Comparison of ENCODE assay signal across 9 cellular contexts in genomic region chr13:76016799-76017198, GRCh38.
DNase-seq lines count a peak whose midpoint lies in the region; TF ChIP-seq lines count a peak whose summit lies in the region.
"Had no signal": no experiment of that assay in that cellular context is flagged by ENCODE, and none has a peak within 500 bp of the region (broad histone marks: within the 10 kb centered on the region; RNA-seq: fewer than 3 reads in every experiment).

No MANE protein-coding gene starts in this region.

- no peaks in the 10 kb centered on the region for H3K27me3 Mint-ChIP-seq in H9 (ENCODE audit: low read depth)
- H3K27me3 Mint-ChIP-seq: IgD-negative memory B cell had no signal

- no peak overlapping the region for H3K9ac ChIP-seq in H9 (ENCODE audit: extremely low read depth, insufficient read length, low read length)
- no peak overlapping the region for H3K9ac ChIP-seq in liver (ENCODE audit: low read depth in 1 of 2, low read length in 2 of 2)

- no peak overlapping the region for H4K5ac ChIP-seq in H9 (ENCODE audit: insufficient read length, low read depth, low read length)

- H2AK5ac ChIP-seq in H9 (ENCODE audit: insufficient read length, low read length), result no peak overlapping the region

- H4K91ac ChIP-seq in H9 (ENCODE audit: insufficient read length, low read depth, low read length), result no peak overlapping the region

- H3K23me2 ChIP-seq in H9 (ENCODE audit: insufficient read length, low read depth, low read length, poor library complexity, severe bottlenecking), result no peaks in the 10 kb centered on the region

- H3K4me1 Mint-ChIP-seq in H9, result peaks cover 5 to 6% of the 10 kb centered on the region in 2 experiments
- H3K4me1 Mint-ChIP-seq: IgD-negative memory B cell had no signal

- H4K8ac ChIP-seq in H9 (replicated peaks; ENCODE audit: insufficient read length, low read depth, low read length), result no peak overlapping the region

- H3K27me3 ChIP-seq in H9 (ENCODE audit: insufficient read depth, low read length), result no peaks in the 10 kb centered on the region
- no peaks in the 10 kb centered on the region for H3K27me3 ChIP-seq in adrenal gland
- peaks cover 0 to 3% (median 0%) of the 10 kb centered on the region in 4 donors for H3K27me3 ChIP-seq in liver (ENCODE audit: control insufficient read depth in 4 of 4, insufficient read depth in 4 of 4, low read length in 3 of 4)

- H3K27ac ChIP-seq in H9 (ENCODE audit: insufficient read length, low read depth, low read length) (no peak overlapping the region), adrenal gland (no peak overlapping the region), liver (ENCODE audit: low read depth in 1 of 2, low read length in 2 of 2) (no peak overlapping the region)

- H3K18ac ChIP-seq in H9 (ENCODE audit: insufficient read length, low read depth, low read length), result no peak overlapping the region

- no peaks in the 10 kb centered on the region for H3K79me2 ChIP-seq in H9 (ENCODE audit: insufficient read depth, low read length)

- no peak overlapping the region for H3K4me2 ChIP-seq in H9 (ENCODE audit: insufficient read depth, insufficient read length, low read length)

- no peak overlapping the region for H3K23ac ChIP-seq in H9 (ENCODE audit: insufficient read length, low read depth, low read length)

- CTCF ChIA-PET in AG04449 (lab: Yijun Ruan, JAX), result interaction anchor here (0.9 to 2.5 kb wide), 4 partner anchors 12 to 147 kb away, joined by 4 to 11 read pairs (median 7); no protein-coding TSS in a partner anchor

- no peaks in the 10 kb centered on the region for H3K36me3 ChIP-seq in adrenal gland (replicated peaks in 1 of 2)
- H3K36me3 ChIP-seq in liver (ENCODE audit: control insufficient read depth in 4 of 4, insufficient read depth in 3 of 4, low read depth in 1 of 4, low read length in 3 of 4), result no peaks in the 10 kb centered on the region

- H3K4me1 ChIP-seq in H9 (ENCODE audit: insufficient read depth, low read length) (no peaks in the 10 kb centered on the region), adrenal gland (replicated peaks in 1 of 2) (no peaks in the 10 kb centered on the region), liver (ENCODE audit: control insufficient read depth in 4 of 4, insufficient read depth in 4 of 4, low read length in 3 of 4) (peaks cover 0 to 2% (median 0%) of the 10 kb centered on the region in 4 donors)

- no peaks in the 10 kb centered on the region for H3K9me3 ChIP-seq in H9 (ENCODE audit: control insufficient read depth, low read depth, low read length)
- no peaks in the 10 kb centered on the region for H3K9me3 ChIP-seq in adrenal gland (replicated peaks in 1 of 3)
- no peaks in the 10 kb centered on the region for H3K9me3 ChIP-seq in liver (ENCODE audit: control insufficient read depth in 4 of 4, low read length in 3 of 4)

- POLR2A ChIA-PET in AG04449 (lab: Yijun Ruan, JAX), result no interaction called here

- no peak overlapping the region for H2BK12ac ChIP-seq in H9 (ENCODE audit: insufficient read length, low read depth, low read length)

- H2BK15ac ChIP-seq in H9 (ENCODE audit: low read depth, low read length), result no peak overlapping the region

- H2BK120ac ChIP-seq in H9 (ENCODE audit: low read depth, low read length, poor library complexity, severe bottlenecking), result no peak overlapping the region

- H3T11ph ChIP-seq in H9 (ENCODE audit: low read length), result no peak overlapping the region

- no peak overlapping the region for H2BK20ac ChIP-seq in H9 (ENCODE audit: low read depth, low read length, poor library complexity, severe bottlenecking)

- no peaks in the 10 kb centered on the region for H3K79me1 ChIP-seq in H9 (ENCODE audit: insufficient read depth, low read depth, low read length, poor library complexity, severe bottlenecking)

- no peak overlapping the region for H2BK5ac ChIP-seq in H9 (ENCODE audit: insufficient read length, low read length)

- peak; percentile 45 for TF ChIP-seq CTCF in AG04449 (IDR thresholded peaks at IDR 0.05; ENCODE audit: insufficient read depth, low read length, missing control alignments)
- TF ChIP-seq CTCF in GM12865 (IDR thresholded peaks at IDR 0.05; ENCODE audit: insufficient read depth, low read depth, low read length, missing control alignments), result peak; percentile 58
- TF ChIP-seq CTCF in H9 (conservative IDR thresholded peaks at IDR 0.05), result peak; percentile 74
- TF ChIP-seq CTCF in adrenal gland (IDR thresholded peaks at IDR 0.05), result peak in 4 of 6 experiments; percentile 21 to 45 (median 36)
- peak; percentile 44 for TF ChIP-seq CTCF in liver (IDR thresholded peaks at IDR 0.05; ENCODE audit: low read depth, low read length, missing input control)

- H3K4me3 Mint-ChIP-seq in H9, result no peak overlapping the region

- H4K20me1 ChIP-seq in H9 (ENCODE audit: control insufficient read depth, insufficient read depth, insufficient read length), result no peaks in the 10 kb centered on the region

- no peak for TF ChIP-seq POLR2A in adrenal gland (IDR thresholded peaks at IDR 0.05)

- H3K27ac Mint-ChIP-seq in H9, result no peak overlapping the region
- H3K27ac Mint-ChIP-seq: IgD-negative memory B cell had no signal

- DNase-seq in AG04449 (ENCODE audit: low read depth, low spot score), result no peak
- DNase-seq in GM12865 (ENCODE audit: low read depth), result peak; percentile 52
- DNase-seq in H9, result peak; percentile 55
- DNase-seq in LHCN-M2 (ENCODE audit: low read depth), result peak; percentile 62
- DNase-seq in adrenal gland, result peak in 4 of 7 donors; percentile 14 to 54 (median 26)
- DNase-seq in NCI-H2107 (lab: John Stamatoyannopoulos, UW), result no peak
- DNase-seq in T-helper 1 cell, result no peak

- intact Hi-C loops in adrenal gland (cut with DNase I), result no loop called here

- H3K14ac ChIP-seq in H9 (ENCODE audit: insufficient read depth, low read length), result no peak overlapping the region

- no peaks in the 10 kb centered on the region for H3K9me3 Mint-ChIP-seq in H9
- H3K9me3 Mint-ChIP-seq: IgD-negative memory B cell had no signal

- peak; percentile 49 to 65 for TF ChIP-seq RAD21 in liver (IDR thresholded peaks at IDR 0.05)

- no peaks in the 10 kb centered on the region for H3K36me3 Mint-ChIP-seq in H9 (ENCODE audit: insufficient read depth in 1 of 3, low read depth in 3 of 3)

- no peak overlapping the region for H3K4ac ChIP-seq in H9 (ENCODE audit: low read depth, low read length)

- H3K56ac ChIP-seq in H9 (ENCODE audit: insufficient read length, low read depth, low read length), result no peak overlapping the region

- no peak overlapping the region for H3K4me3 ChIP-seq in AG04449 (ENCODE audit: low read depth, low read length)
- no peak overlapping the region for H3K4me3 ChIP-seq in GM12865 (ENCODE audit: low read depth, low read length)
- H3K4me3 ChIP-seq in adrenal gland, result no peak overlapping the region
- H3K4me3 ChIP-seq in liver (ENCODE audit: low read depth in 1 of 3, low read length in 3 of 3), result no peak overlapping the region

- no peak overlapping the region for H2AFZ ChIP-seq in H9 (ENCODE audit: low read length)

TF ChIP-seq in liver, 16 proteins besides CTCF, POLR2A, EP300 and RAD21 (continues in another document):
- TF ChIP-seq REST (IDR thresholded peaks at IDR 0.05) (no peak), JUND (IDR thresholded peaks at IDR 0.05) (no peak), RXRA (IDR thresholded peaks at IDR 0.05) (no peak), HNF4A (conservative IDR thresholded peaks at IDR 0.05) (no peak), YY1 (IDR thresholded peaks at IDR 0.05) (no peak), TAF1 (conservative IDR thresholded peaks at IDR 0.05) (no peak), MAX (IDR thresholded peaks at IDR 0.05) (no peak), FOXA1 (IDR thresholded peaks at IDR 0.05) (no peak), NR2F2 (IDR thresholded peaks at IDR 0.05) (no peak), SP1 (IDR thresholded peaks at IDR 0.05) (no peak), ZBTB33 (IDR thresholded peaks at IDR 0.05) (no peak), HNF4G (IDR thresholded peaks at IDR 0.05) (no peak)

Comparison
In these comparisons a context has a peak if more than half of its experiments do, and no peak if none do; other contexts are left out.
1. DNase-seq: peak in GM12865 (single experiment), H9 (single experiment), LHCN-M2 (single experiment) and adrenal gland (4 of 7); none in AG04449 (single experiment), NCI-H2107 (single experiment) and T-helper 1 cell (0 of 5).
2. Peak in every context shown above with its lines, with median percentiles within 50 percentile points of each other: CTCF ChIP-seq.